ENCODE assay signal across 8 cellular contexts in genomic region chr7:24812313-24812945, GRCh38. TPM values are rescaled to one million over a fixed set of nuclear protein-coding genes. Genes with fewer than 3 reads are reported as not detected.
DNase-seq lines count a peak whose midpoint lies in the region; ATAC-seq and TF ChIP-seq lines count a peak whose summit lies in the region.

No MANE protein-coding gene starts in this region.

- no peak overlapping the region for H2AK9ac ChIP-seq in IMR-90 (replicated peaks; ENCODE audit: low read depth, low read length, poor library complexity)

- H3K36me3 ChIP-seq in IMR-90 (ENCODE audit: control insufficient read depth, insufficient read depth, low read length) (peaks cover 15% of the 10 kb centered on the region), SU-DHL-6 (ENCODE audit: low read length) (peaks cover 38% of the 10 kb centered on the region)

- no peak overlapping the region for H3K14ac ChIP-seq in IMR-90 (replicated peaks; ENCODE audit: low read depth, low read length)

- CTCF ChIA-PET in IMR-90 (lab: Yijun Ruan, JAX): interaction anchor here (0.5 to 4.2 kb wide), 27 partner anchors 8 to 403 kb away, joined by 3 to 54 read pairs (median 4); partner anchors contain the start of gene OSBPL3

- no peak overlapping the region for H3K56ac ChIP-seq in IMR-90 (ENCODE audit: extremely low read depth, insufficient read depth, low read length)

- no peaks in the 10 kb centered on the region for H3K9me1 ChIP-seq in IMR-90 (ENCODE audit: insufficient read depth, low read length)

- no peak overlapping the region for H3K4me3 Mint-ChIP-seq in brain

- no TSS peak for BruUV-seq in IMR-90 (replicated peaks; lab: Mats Ljungman, UMichigan)

- peak; percentile 77 for TF ChIP-seq RAD21 in IMR-90 (IDR thresholded peaks at IDR 0.05; ENCODE audit: low read length)

- no peaks in the 10 kb centered on the region for H4K20me1 ChIP-seq in IMR-90 (ENCODE audit: insufficient read depth, low read length)
- no peaks in the 10 kb centered on the region for H4K20me1 ChIP-seq in SU-DHL-6 (ENCODE audit: low read depth, low read length)

- TF ChIP-seq CTCF in IMR-90 (conservative IDR thresholded peaks at IDR 0.05; ENCODE audit: low read depth, low read length) (peak; percentile 85), SU-DHL-6 (IDR thresholded peaks at IDR 0.05; ENCODE audit: insufficient read depth, low read length, poor library complexity, severe bottlenecking) (peak; percentile 98), brain (conservative IDR thresholded peaks at IDR 0.05) (peak; percentile 91 to 97)

- no peak overlapping the region for H2BK15ac ChIP-seq in IMR-90 (ENCODE audit: low read depth, low read length)

- no peak overlapping the region for H2BK20ac ChIP-seq in IMR-90 (ENCODE audit: low read depth, low read length)

- no peaks in the 10 kb centered on the region for H3K36me3 Mint-ChIP-seq in brain

- WGBS in IMR-90 (ENCODE audit: extremely low coverage in 2 of 2, insufficient read length in 1 of 2), 2 experiments: 100% methylated on average over 1 of the region's 4 CpGs; no CpG with 5 or more reads in 1 of the 2 experiments

- no peak overlapping the region for H3K23ac ChIP-seq in IMR-90 (ENCODE audit: low read depth, low read length)

- no peaks in the 10 kb centered on the region for H3K4me1 ChIP-seq in IMR-90 (ENCODE audit: control insufficient read depth, insufficient read depth, low read length)

- H2AK5ac ChIP-seq in IMR-90 (ENCODE audit: low read depth, low read length): no peak overlapping the region

- H3K9ac ChIP-seq in IMR-90 (ENCODE audit: low read depth, low read length) (no peak overlapping the region), SU-DHL-6 (ENCODE audit: low read length) (no peak overlapping the region)

- peak overlapping the region in 2 of 5 experiments; percentile 55 to 69 for H3K27ac Mint-ChIP-seq in brain

- TF ChIP-seq POLR2A in IMR-90 (IDR thresholded peaks at IDR 0.05; ENCODE audit: low read depth, low read length): no peak

- dilution Hi-C loops in IMR-90 (cut with HindIII; ENCODE audit: low sequenced_read_pairs, unreplicated experiment): loop anchor here (25.0 kb wide), 1 partner anchor 275 kb away; no protein-coding TSS in a partner anchor

- no peaks in the 10 kb centered on the region for H3K9me2 ChIP-seq in SU-DHL-6 (replicated peaks; ENCODE audit: insufficient read depth, low read length)

- ATAC-seq in IMR-90 (ENCODE audit: low read depth) (peak; percentile 95), HG02759 (IDR thresholded peaks at IDR 0.05; ENCODE audit: unreplicated experiment) (no peak)

- H2BK5ac ChIP-seq in IMR-90 (ENCODE audit: low read depth, low read length, poor library complexity, severe bottlenecking): no peak overlapping the region

- no peak overlapping the region for H2BK120ac ChIP-seq in IMR-90 (ENCODE audit: low read depth, low read length)

- H3K4me2 ChIP-seq in IMR-90 (ENCODE audit: low read depth, low read length) (no peak overlapping the region), SU-DHL-6 (ENCODE audit: low read depth, low read length, poor library complexity, severe bottlenecking) (no peak overlapping the region)

- H2AFZ ChIP-seq in IMR-90 (replicated peaks; ENCODE audit: low read length, poor library complexity): no peak overlapping the region
- H2AFZ ChIP-seq in SU-DHL-6 (ENCODE audit: low read depth, low read length, severe bottlenecking): no peak overlapping the region

- no peaks in the 10 kb centered on the region for H3K9me3 Mint-ChIP-seq in brain

- no peak overlapping the region for H3K18ac ChIP-seq in IMR-90 (ENCODE audit: low read depth, low read length)

- no peaks in the 10 kb centered on the region for H3K27me3 ChIP-seq in IMR-90 (ENCODE audit: control insufficient read depth, insufficient read depth, low read length)
- H3K27me3 ChIP-seq in SU-DHL-6 (ENCODE audit: low read length): no peaks in the 10 kb centered on the region

- no peak overlapping the region for H3K4ac ChIP-seq in IMR-90 (ENCODE audit: low read depth, low read length)

- peaks cover 30% of the 10 kb centered on the region for H3K4me1 Mint-ChIP-seq in brain

- intact Hi-C loops in IMR-90 (cut with micrococcal nuclease): loop anchor here (1.0 to 2.0 kb wide), 4 partner anchors 168 to 286 kb away; partner anchors contain the start of gene OSBPL3

- no peaks in the 10 kb centered on the region for H3K27me3 Mint-ChIP-seq in brain

- H3K9me3 ChIP-seq in IMR-90 (ENCODE audit: control insufficient read depth, insufficient read depth, low read length) (no peaks in the 10 kb centered on the region), SU-DHL-6 (ENCODE audit: insufficient read depth, low read length) (no peaks in the 10 kb centered on the region)

- H3K4me3 ChIP-seq in IMR-90 (ENCODE audit: insufficient read depth, low read depth, low read length) (no peak overlapping the region), SU-DHL-6 (ENCODE audit: insufficient read depth, low read length, poor library complexity, severe bottlenecking) (no peak overlapping the region)

- in situ Hi-C loops in IMR-90 (cut with MboI; ENCODE audit: low sequenced_read_pairs): no loop called here

- H3F3A ChIP-seq in SU-DHL-6 (ENCODE audit: insufficient read depth): peaks cover 13% of the 10 kb centered on the region; the same call in 1 of the 2 replicates

- DNase-seq in NCI-H2196 (lab: John Stamatoyannopoulos, UW; ENCODE audit: unreplicated experiment) (peak; percentile 57), NCI-H2196 treated with DMSO at 0.1 percent for 48 hours (lab: John Stamatoyannopoulos, UW; ENCODE audit: unreplicated experiment) (no peak), IMR-90 (peak; percentile 36), islet precursor cell (peak; percentile 65)
- DNase-seq in stimulated activated CD4-positive, alpha-beta T cell treated with anti-CD3 and anti-CD28 coated beads, Interleukin-4, amount 100 ng/mL, for 24 hours: peak; percentile 43

- H4K8ac ChIP-seq in IMR-90 (ENCODE audit: low read depth in 2 of 2, low read length in 2 of 2): no peak overlapping the region

- no peak overlapping the region for H4K5ac ChIP-seq in IMR-90 (ENCODE audit: low read depth, low read length)

- H3K79me1 ChIP-seq in IMR-90 (ENCODE audit: low read depth in 1 of 2, low read length in 2 of 2): no peaks in the 10 kb centered on the region; a peak in 2 of 4 replicates

- POLR2A ChIA-PET in IMR-90 (lab: Charles Lee; ENCODE audit: unreplicated experiment): no interaction called here

- H3K79me2 ChIP-seq in SU-DHL-6 (ENCODE audit: insufficient read depth, low read length): 0 out of 2 replicates have a peak, but pooled peaks cover under 1% of the 10 kb centered on the region

- H3K27ac ChIP-seq in IMR-90 (ENCODE audit: insufficient read depth, low read length): no peak overlapping the region
- H3K27ac ChIP-seq in SU-DHL-6 (ENCODE audit: low read depth, low read length): peak overlapping the region; percentile 10; the same call in 1 of the 2 replicates

- no peak overlapping the region for H4K91ac ChIP-seq in IMR-90 (ENCODE audit: insufficient read depth, low read depth, low read length)

TF ChIP-seq in IMR-90, 13 proteins besides CTCF, POLR2A, EP300 and RAD21:
- TF ChIP-seq ELK1 (IDR thresholded peaks at IDR 0.05; ENCODE audit: borderline replicate concordance, low read depth, low read length): no peak
- TF ChIP-seq SMC3 (IDR thresholded peaks at IDR 0.05; ENCODE audit: low read depth, low read length): peak; percentile 91

RNA-seq across cellular contexts. Expression of gene GSDME, which starts 55.2 kb away (rescaled TPM):
- total RNA-seq in IMR-90 (2012; rRNA removed): 78.7 and 88.3 TPM in 2 replicates
- polyA plus RNA-seq in IMR-90 (2012; rRNA removed): 71.5 and 75.2 TPM in 2 replicates
- 49.6 and 55.2 TPM in 2 replicates for polyA plus RNA-seq in IMR-90 (2012; cell fraction: cytosol; rRNA removed)
- 50.0 and 117 TPM in 2 replicates for polyA plus RNA-seq in IMR-90 (2012; cell fraction: nucleus; rRNA removed; ENCODE audit: low replicate concordance)
- polyA plus RNA-seq in brain (ENCODE audit: insufficient read depth, low read depth, low replicate concordance): 5.5 TPM
